ENCODE assay signal across 17 cellular contexts in genomic region chr4:11281720-11282119, GRCh38.
DNase-seq lines count a peak whose midpoint lies in the region; ATAC-seq and TF ChIP-seq lines count a peak whose summit lies in the region.
"Had no signal": no experiment of that assay in that cellular context is flagged by ENCODE, and none has a peak within 500 bp of the region (broad histone marks: within the 10 kb centered on the region; RNA-seq: fewer than 3 reads in every experiment).

No MANE protein-coding gene starts in this region.

- CTCF ChIA-PET in RWPE1 (lab: Yijun Ruan, JAX), result interaction anchor here (0.6 kb wide), 1 partner anchor 416 kb away, joined by 5 read pairs; no protein-coding TSS in a partner anchor

- peak; percentile 4 for DNase-seq in RWPE1 (ENCODE audit: low spot score)
- peak; percentile 31 to 35 for DNase-seq in cardiac fibroblast (ENCODE audit: low read depth in 2 of 2)
- peak in 1 of 2 donors; percentile 50 for DNase-seq in foreskin keratinocyte
- DNase-seq in renal cortical epithelial cell (ENCODE audit: low read depth), result peak; percentile 1
- no peak for DNase-seq in stimulated activated naive CD4-positive, alpha-beta T cell (lab: John Stamatoyannopoulos, UW)
- no peak for DNase-seq in Karpas-422
- DNase-seq: DMS53, GDM1, NCI-H1092 treated with DMSO at 0.1 percent for 48 hours, NCI-H1436 treated with DMSO at 0.1 percent for 48 hours, NCI-H1930, NCI-H2171, NCI-H526, SHP77 had no signal

- no peak overlapping the region for H3K9ac ChIP-seq in Karpas-422 (ENCODE audit: low read length)

- H4K20me1 ChIP-seq in Karpas-422 (ENCODE audit: insufficient read depth, low read depth, low read length), result no peaks in the 10 kb centered on the region

- H2AFZ ChIP-seq in Karpas-422 (ENCODE audit: low read length), result no peak overlapping the region

- H3K9me3 ChIP-seq in Karpas-422 (ENCODE audit: low read length), result peaks cover 20% of the 10 kb centered on the region
- H3K9me3 ChIP-seq: A549 had no signal

- no peak overlapping the region for H3K4me3 ChIP-seq in cardiac fibroblast (replicated peaks in 1 of 2; ENCODE audit: low read depth in 2 of 2, low read length in 2 of 2)
- no peak overlapping the region for H3K4me3 ChIP-seq in Karpas-422 (ENCODE audit: low read length)
- H3K4me3 ChIP-seq: A549 had no signal

- no peaks in the 10 kb centered on the region for H3K9me2 ChIP-seq in Karpas-422 (replicated peaks; ENCODE audit: insufficient read depth, low read length)

- no peaks in the 10 kb centered on the region for H3K27me3 ChIP-seq in foreskin keratinocyte
- H3K27me3 ChIP-seq in Karpas-422 (ENCODE audit: low read length), result no peaks in the 10 kb centered on the region

- peak; percentile 67 for ATAC-seq in foreskin keratinocyte
- no peak for ATAC-seq in HG03469 (IDR thresholded peaks at IDR 0.05; ENCODE audit: unreplicated experiment)
- no peak for ATAC-seq in GM21717 (IDR thresholded peaks at IDR 0.05; ENCODE audit: unreplicated experiment)
- ATAC-seq: A549 had no signal

- H3K4me2 ChIP-seq in Karpas-422 (ENCODE audit: low read depth, low read length, poor library complexity, severe bottlenecking), result no peak overlapping the region
- H3K4me2 ChIP-seq: A549 had no signal

- H3K79me2 ChIP-seq in Karpas-422 (ENCODE audit: low read length), result no peaks in the 10 kb centered on the region

- H3K4me1 ChIP-seq in foreskin keratinocyte, result peaks cover 9% of the 10 kb centered on the region
- H3K4me1 ChIP-seq in Karpas-422 (ENCODE audit: low read length), result no peaks in the 10 kb centered on the region
- H3K4me1 ChIP-seq: A549 had no signal

- H3K27ac ChIP-seq in RWPE1 (no peak overlapping the region), foreskin keratinocyte (no peak overlapping the region), Karpas-422 (ENCODE audit: low read length) (no peak overlapping the region)
- H3K27ac ChIP-seq: A549 had no signal

- H3K36me3 ChIP-seq in Karpas-422 (ENCODE audit: insufficient read depth, low read length), result no peaks in the 10 kb centered on the region

- POLR2A ChIA-PET in RWPE1 (lab: Yijun Ruan, JAX; ENCODE audit: low non-redundant PET), result no interaction called here

- TF ChIP-seq CTCF in RWPE1 (conservative IDR thresholded peaks at IDR 0.05; ENCODE audit: low read depth), result no peak
- no peak for TF ChIP-seq CTCF in cardiac fibroblast (IDR thresholded peaks at IDR 0.05; ENCODE audit: low read depth, low read length)
- no peak for TF ChIP-seq CTCF in foreskin keratinocyte (conservative IDR thresholded peaks at IDR 0.05)

Comparison
In these comparisons a context has a peak if more than half of its experiments do, and no peak if none do; other contexts are left out.
1. DNase-seq: peak in RWPE1 (single experiment), cardiac fibroblast (2 of 2) and renal cortical epithelial cell (single experiment); none in stimulated activated naive CD4-positive, alpha-beta T cell (0 of 6) and Karpas-422 (single experiment).